4 cellular contexts compared by ENCODE assay signal in the genomic region with DNA sequence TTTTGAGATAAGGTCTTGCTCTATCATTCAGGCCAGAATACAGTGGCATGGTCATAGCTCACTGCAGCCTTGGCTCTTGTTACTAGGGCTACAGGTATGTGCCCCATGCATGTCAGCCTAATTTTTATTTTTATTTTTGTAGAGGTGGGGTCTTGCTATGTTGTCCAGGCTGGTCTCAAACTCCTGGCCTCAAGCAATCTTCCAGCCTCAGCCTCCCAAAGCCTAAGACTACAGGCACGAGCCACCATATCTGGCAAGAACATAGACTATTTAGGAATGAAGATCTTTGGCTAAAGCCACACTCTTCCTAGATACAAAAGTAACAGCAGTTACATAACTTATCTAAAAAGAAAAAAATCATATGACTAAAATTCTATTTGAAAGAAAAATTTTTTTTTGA.
"Had no signal": no experiment of that assay in that cellular context is flagged by ENCODE, and none has a peak within 500 bp of the region (broad histone marks: within the 10 kb centered on the region; RNA-seq: fewer than 3 reads in every experiment).

No MANE protein-coding gene starts in this region.

- DNase-seq: IMR-90, KG1 had no signal

- H3K27ac ChIP-seq: HL-60 had no signal

- FAIRE-seq: HTR-8/SVneo had no signal
